In the genomic region with DNA sequence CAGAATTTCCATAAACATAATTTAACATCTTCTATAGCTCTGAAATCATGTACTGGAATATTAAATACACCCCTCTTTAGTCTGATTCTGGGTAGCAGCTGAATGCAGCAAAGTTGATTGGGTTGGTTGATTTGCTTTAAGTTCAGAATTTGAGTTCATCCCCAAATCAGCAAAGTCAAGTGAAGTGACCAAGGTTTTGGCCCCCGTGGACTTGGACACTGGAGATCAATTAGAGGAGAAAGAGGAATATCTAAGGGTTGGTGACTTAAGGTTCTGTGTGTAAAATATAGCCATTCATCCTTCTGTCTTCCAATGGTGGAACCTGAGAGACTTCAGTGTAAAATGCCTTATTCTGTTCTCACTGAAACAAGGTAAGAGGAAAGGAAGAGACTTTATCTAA, we compare ENCODE assay signal across 11 cellular contexts. TPM values are rescaled to one million over a fixed set of nuclear protein-coding genes. Genes with fewer than 3 reads are reported as not detected.
"Had no signal": no experiment of that assay in that cellular context is flagged by ENCODE, and none has a peak within 500 bp of the region (broad histone marks: within the 10 kb centered on the region; RNA-seq: fewer than 3 reads in every experiment).

A gene with protein sequence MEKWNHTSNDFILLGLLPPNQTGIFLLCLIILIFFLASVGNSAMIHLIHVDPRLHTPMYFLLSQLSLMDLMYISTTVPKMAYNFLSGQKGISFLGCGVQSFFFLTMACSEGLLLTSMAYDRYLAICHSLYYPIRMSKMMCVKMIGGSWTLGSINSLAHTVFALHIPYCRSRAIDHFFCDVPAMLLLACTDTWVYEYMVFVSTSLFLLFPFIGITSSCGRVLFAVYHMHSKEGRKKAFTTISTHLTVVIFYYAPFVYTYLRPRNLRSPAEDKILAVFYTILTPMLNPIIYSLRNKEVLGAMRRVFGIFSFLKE (plus strand): TSS at position 301 of the 400 bp plus-strand sequence. CDS start 4,192 bp downstream, outside the sequence.

- H3K4me1 Mint-ChIP-seq: GM23338 had no signal

- H3K36me3 Mint-ChIP-seq: IgD-negative memory B cell had no signal

- ATAC-seq: GM23338, HCT116 had no signal

- H3K4me3 Mint-ChIP-seq: GM23338, HFFc6, IgD-negative memory B cell had no signal

- H3K4me1 ChIP-seq: HAP-1 had no signal

- H3K9me3 ChIP-seq: HAP-1 had no signal

- DNase-seq: H7, HFFc6, KBM-7 had no signal

- H3K27me3 Mint-ChIP-seq: IgD-negative memory B cell had no signal

- H3K4me3 ChIP-seq: GM23338, HAP-1 had no signal

- H3K36me3 ChIP-seq: HAP-1 had no signal

- H3K27ac ChIP-seq: HL-60, KMS-11 had no signal

- H3K9ac ChIP-seq: KMS-11 had no signal

- H3K27ac Mint-ChIP-seq: GM23338, HFFc6, IgD-negative memory B cell had no signal

RNA-seq across cellular contexts. Expression of the gene that starts here (rescaled TPM):
- total RNA-seq: GM23338, H1, H7, HFFc6, HT1080 had no signal
- polyA plus RNA-seq: GM23338, H1 had no signal
